ENCODE assay signal across 26 cellular contexts in the genomic region with DNA sequence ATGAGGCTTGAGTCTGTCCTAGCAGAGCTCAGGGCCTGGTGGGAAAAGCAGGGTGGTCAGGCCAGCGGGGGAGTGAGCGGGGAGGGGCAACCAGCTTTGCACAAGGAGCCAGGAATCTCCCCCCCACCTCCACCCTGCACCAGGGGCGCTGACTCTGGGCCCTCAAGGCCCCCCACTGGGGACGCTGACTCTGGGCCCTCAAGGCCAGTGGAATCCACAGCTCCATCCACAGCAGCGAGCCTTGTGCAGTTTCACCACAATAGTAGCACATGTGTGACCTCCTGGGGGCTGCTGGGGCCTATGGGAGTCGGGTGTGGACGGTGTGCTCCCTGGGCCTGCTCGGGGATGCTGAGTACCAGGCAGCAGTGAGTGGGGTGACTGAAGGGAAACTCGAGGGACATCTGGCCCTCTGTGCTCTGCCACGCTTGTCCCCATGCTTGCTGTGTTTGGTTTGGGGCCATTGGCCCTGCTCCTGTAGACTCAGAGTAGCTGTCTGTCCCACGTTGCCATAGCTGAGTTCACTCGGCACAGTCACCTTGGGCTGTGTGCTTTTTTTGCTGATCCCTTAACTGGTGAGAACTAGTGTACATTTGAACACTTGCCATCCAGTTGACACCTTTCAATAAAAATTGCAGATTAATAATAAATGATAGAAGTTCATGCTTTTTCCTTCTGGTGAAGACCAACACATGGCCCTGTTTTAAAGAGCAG.
A peak's percentile ranks its signal among the peaks of the same experiment; 100 is the strongest.
DNase-seq lines count a peak whose midpoint lies in the region; ATAC-seq and TF ChIP-seq lines count a peak whose summit lies in the region.
"Had no signal": no experiment of that assay in that cellular context is flagged by ENCODE, and none has a peak within 500 bp of the region (broad histone marks: within the 10 kb centered on the region; RNA-seq: fewer than 3 reads in every experiment).

No MANE protein-coding gene starts in this region.

- H3K79me2 ChIP-seq in PC-3 (ENCODE audit: low read length), result no peaks in the 10 kb centered on the region

- CTCF ChIA-PET in PC-3 (lab: Charles Lee), result no interaction called here

- no peaks in the 10 kb centered on the region for H3F3A ChIP-seq in PC-3 (ENCODE audit: low read length, unreplicated experiment)

- peak overlapping the region; percentile 48 for H3K4me3 Mint-ChIP-seq in endothelial cell (ENCODE audit: unreplicated experiment)
- H3K4me3 Mint-ChIP-seq: activated naive CD4-positive, alpha-beta T cell treated with anti-CD3 and anti-CD28 coated beads for 36 hours; activated T-cell treated with anti-CD3 and anti-CD28 coated beads, Interleukin-2, amount 50 U/mL, for 4 hours; CD14-positive monocyte; central memory CD8-positive, alpha-beta T cell; GM23338; neural progenitor cell; T-helper 2 cell treated with Interferon-gamma antibody and Interleukin-4, amounts not matched to agents 5 μg/mL and 100 μg/mL, for 36 hours had no signal

- H3K27me3 Mint-ChIP-seq in endothelial cell (ENCODE audit: unreplicated experiment), result peaks cover 9% of the 10 kb centered on the region
- H3K27me3 Mint-ChIP-seq: central memory CD8-positive, alpha-beta T cell had no signal

- H3K9me3 Mint-ChIP-seq in endothelial cell (ENCODE audit: unreplicated experiment), result no peaks in the 10 kb centered on the region
- H3K9me3 Mint-ChIP-seq: activated naive CD4-positive, alpha-beta T cell treated with anti-CD3 and anti-CD28 coated beads for 36 hours; activated T-cell treated with anti-CD3 and anti-CD28 coated beads, Interleukin-2, amount 50 U/mL, for 4 hours; central memory CD8-positive, alpha-beta T cell; GM23338; neural progenitor cell; T-helper 2 cell treated with Interferon-gamma antibody and Interleukin-4, amounts not matched to agents 5 μg/mL and 100 μg/mL, for 36 hours had no signal

- peak overlapping the region; percentile 47 for H3K4me2 ChIP-seq in skeletal muscle satellite cell (ENCODE audit: low read length)
- H3K4me2 ChIP-seq in PC-3 (ENCODE audit: low read length), result no peak overlapping the region
- H3K4me2 ChIP-seq: GM23338, neural progenitor cell had no signal

- TF ChIP-seq CTCF in endothelial cell (IDR thresholded peaks at IDR 0.05; ENCODE audit: unreplicated experiment), result no peak
- no peak for TF ChIP-seq CTCF in PC-3 (conservative IDR thresholded peaks at IDR 0.05; ENCODE audit: low read depth, low read length)

- BruUV-seq in PC-3 (replicated peaks; lab: Mats Ljungman, UMichigan), result no TSS peak

- H3K9me2 ChIP-seq in PC-3 (replicated peaks; ENCODE audit: low read length), result no peaks in the 10 kb centered on the region; the same call in 1 of the 2 replicates

- H3K27ac Mint-ChIP-seq in endothelial cell (ENCODE audit: unreplicated experiment), result peak overlapping the region; percentile 28
- H3K27ac Mint-ChIP-seq: activated naive CD4-positive, alpha-beta T cell treated with anti-CD3 and anti-CD28 coated beads for 36 hours; GM23338; neural progenitor cell; T-helper 2 cell treated with Interferon-gamma antibody and Interleukin-4, amounts not matched to agents 5 μg/mL and 100 μg/mL, for 36 hours had no signal

- H3K4me3 ChIP-seq in NT2/D1 (ENCODE audit: insufficient read length, low read depth) (no peak overlapping the region), skeletal muscle satellite cell (ENCODE audit: low read length) (no peak overlapping the region), PC-3 (ENCODE audit: low read length) (no peak overlapping the region)
- H3K4me3 ChIP-seq: GM23338, neural progenitor cell, SK-N-MC, uterus had no signal

- H3K4me1 Mint-ChIP-seq in endothelial cell (ENCODE audit: unreplicated experiment), result peaks cover 6% of the 10 kb centered on the region

- intact Hi-C loops in PC-3 (cut with micrococcal nuclease), result no loop called here

- H3K9ac ChIP-seq in NT2/D1 (ENCODE audit: insufficient read length, low read depth), result peak overlapping the region; percentile 11
- H3K9ac ChIP-seq in skeletal muscle satellite cell (ENCODE audit: low read depth, low read length), result peak overlapping the region; percentile 67
- no peak overlapping the region for H3K9ac ChIP-seq in PC-3 (ENCODE audit: low read length)
- H3K9ac ChIP-seq: neural progenitor cell had no signal

- H3K27ac ChIP-seq in PC-3 (ENCODE audit: low read length), result no peak overlapping the region
- H3K27ac ChIP-seq: HL-60, neural progenitor cell, SK-N-MC, WERI-Rb-1 had no signal

- peaks cover 3% of the 10 kb centered on the region for H3K36me3 Mint-ChIP-seq in endothelial cell (ENCODE audit: low read depth, unreplicated experiment)

- H3K4me1 ChIP-seq in NT2/D1 (ENCODE audit: insufficient read depth, insufficient read length), result peaks cover 8% of the 10 kb centered on the region
- H3K4me1 ChIP-seq in skeletal muscle satellite cell (ENCODE audit: control insufficient read depth, insufficient read depth, low read length), result peaks cover 94% of the 10 kb centered on the region
- peaks cover 4% of the 10 kb centered on the region for H3K4me1 ChIP-seq in PC-3 (ENCODE audit: insufficient read depth, low read length)

- no peak overlapping the region for H2AFZ ChIP-seq in PC-3 (ENCODE audit: low read length)
- H2AFZ ChIP-seq: GM23338, neural progenitor cell had no signal

- ATAC-seq in PC-3 (no peak), HG02885 (IDR thresholded peaks at IDR 0.05; ENCODE audit: poor library complexity, unreplicated experiment) (no peak)
- ATAC-seq: activated T-cell treated with anti-CD3 and anti-CD28 coated beads, Interleukin-2, amount 50 U/mL, for 4 hours; GM23338; HepG2 had no signal

- H3K9me3 ChIP-seq in NT2/D1 (ENCODE audit: insufficient read depth, low read length), result no peaks in the 10 kb centered on the region; the same call in 1 of the 2 replicates
- no peaks in the 10 kb centered on the region for H3K9me3 ChIP-seq in skeletal muscle satellite cell (replicated peaks; ENCODE audit: low read length)
- H3K9me3 ChIP-seq in PC-3 (ENCODE audit: low read length), result no peaks in the 10 kb centered on the region
- H3K9me3 ChIP-seq: uterus had no signal

- H3K36me3 ChIP-seq in NT2/D1 (ENCODE audit: insufficient read depth, insufficient read length, low read length) (peaks cover 17% of the 10 kb centered on the region), skeletal muscle satellite cell (ENCODE audit: insufficient read depth, low read length) (peaks cover 13% of the 10 kb centered on the region), PC-3 (ENCODE audit: low read depth, low read length) (no peaks in the 10 kb centered on the region)
- H3K36me3 ChIP-seq: neural progenitor cell, uterus, WERI-Rb-1 had no signal

- H4K20me1 ChIP-seq in PC-3 (ENCODE audit: low read length), result no peaks in the 10 kb centered on the region

- H3K27me3 ChIP-seq in NT2/D1 (ENCODE audit: insufficient read depth, insufficient read length), result no peaks in the 10 kb centered on the region
- H3K27me3 ChIP-seq in skeletal muscle satellite cell (ENCODE audit: control insufficient read depth, insufficient read depth, low read length), result no peaks in the 10 kb centered on the region
- no peaks in the 10 kb centered on the region for H3K27me3 ChIP-seq in PC-3 (ENCODE audit: low read length)
- H3K27me3 ChIP-seq: neural progenitor cell, uterus had no signal

- DNase-seq in NT2/D1 (ENCODE audit: low read depth, low spot score), result no peak
- no peak for DNase-seq in endothelial cell (ENCODE audit: low spot score)
- DNase-seq in mucosa of gallbladder (ENCODE audit: low spot score), result peak; percentile 5
- DNase-seq in PC-3, result no peak
- no peak for DNase-seq in NCI-H2227 (lab: John Stamatoyannopoulos, UW; ENCODE audit: unreplicated experiment)
- DNase-seq in NCI-H1930 (lab: John Stamatoyannopoulos, UW), result no peak
- DNase-seq: activated CD4-positive, alpha-beta T cell treated with anti-CD3 and anti-CD28 coated beads, Interleukin-2, amount 50 U/mL, for 48 hours; activated naive CD4-positive, alpha-beta T cell treated with anti-CD3 and anti-CD28 coated beads for 36 hours; activated T-cell treated with anti-CD3 and anti-CD28 coated beads, Interleukin-2, amount 50 U/mL, for 4 hours; hippocampal formation; NCI-H1105; NCI-H510A; NK-92 treated with Interleukin-12 subunit alpha and Interleukin-12 subunit beta, amount 100 ng/mL, for 24 hours; stimulated activated CD4-positive, alpha-beta T cell treated with anti-CD3 and anti-CD28 coated beads, Interleukin-12 subunit alpha, Interleukin-12 subunit beta, amount 100 ng/mL, for 4 hours; WERI-Rb-1 had no signal

- POLR2A ChIA-PET in PC-3 (lab: Charles Lee; ENCODE audit: unreplicated experiment), result no interaction called here
